In the genomic region with DNA sequence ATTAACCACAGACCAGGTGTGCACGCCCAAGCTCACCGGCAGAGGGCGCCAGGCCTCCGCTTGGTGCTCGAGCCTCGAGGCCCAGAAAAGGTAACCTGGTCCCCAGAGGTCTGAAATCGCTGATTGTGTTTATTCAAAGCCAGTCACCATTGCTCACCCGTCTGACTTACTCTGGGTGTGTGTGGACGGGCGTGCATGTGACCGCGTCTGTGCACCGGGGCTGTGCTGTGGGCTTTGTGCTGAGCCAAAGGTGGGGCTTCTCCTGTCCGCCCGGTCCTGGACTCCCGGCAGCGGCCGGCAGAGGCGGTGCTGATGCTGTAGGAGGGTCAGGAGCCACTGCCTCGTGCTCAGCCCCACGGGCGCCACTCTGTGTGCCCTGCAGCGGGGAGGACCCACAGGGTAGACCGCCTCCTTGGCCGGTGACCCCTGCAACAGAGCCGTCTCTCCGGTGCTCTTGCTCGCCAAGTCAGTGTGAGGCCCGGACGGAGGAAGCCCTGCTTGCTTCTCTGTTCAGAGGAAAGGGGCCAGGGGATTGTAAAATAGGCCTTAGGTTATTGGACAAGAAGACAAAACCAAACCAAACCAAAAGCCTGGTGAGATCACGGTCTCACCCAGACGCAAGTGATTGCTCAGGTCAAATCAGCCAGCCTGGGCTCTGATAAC, we compare ENCODE assay signal across 8 cellular contexts. TPM values are rescaled to one million over a fixed set of nuclear protein-coding genes. Genes with fewer than 3 reads are reported as not detected.
A peak's percentile ranks its signal among the peaks of the same experiment; 100 is the strongest.
DNase-seq lines count a peak whose midpoint lies in the region; ATAC-seq and TF ChIP-seq lines count a peak whose summit lies in the region.

No MANE protein-coding gene starts in this region.

- 12 to 19% methylated on average over 19 to 32 of the region's 32 CpGs for WGBS in body of pancreas, 2 donors

- ATAC-seq in GM18505 (IDR thresholded peaks at IDR 0.05; ENCODE audit: unreplicated experiment), result peak; percentile 51
- ATAC-seq in HG02981 (IDR thresholded peaks at IDR 0.05; ENCODE audit: unreplicated experiment), result peak; percentile 55
- peak; percentile 83 for ATAC-seq in body of pancreas

- no peaks in the 10 kb centered on the region for H3K27me3 ChIP-seq in body of pancreas
- peaks cover 44% of the 10 kb centered on the region for H3K27me3 ChIP-seq in iPS-18a (ENCODE audit: control insufficient read depth, insufficient read depth, low read length)
- no peaks in the 10 kb centered on the region for H3K27me3 ChIP-seq in skeletal muscle tissue (ENCODE audit: control insufficient read depth in 3 of 3, insufficient read depth in 3 of 3, low read length in 3 of 3)

- H3K27ac ChIP-seq in body of pancreas (peak overlapping the region; percentile 45 to 78 (median 67)), iPS-18a (ENCODE audit: low read length) (no peak overlapping the region), skeletal muscle tissue (ENCODE audit: low read depth, low read length) (peak overlapping the region; percentile 98)

- peak; percentile 94 to 99 (median 99) for TF ChIP-seq CTCF in body of pancreas (IDR thresholded peaks at IDR 0.05)

- H3K4me1 ChIP-seq in body of pancreas (peaks cover 36% of the 10 kb centered on the region), iPS-18a (ENCODE audit: control insufficient read depth, low read depth, low read length) (peaks cover 10% of the 10 kb centered on the region), skeletal muscle tissue (ENCODE audit: control insufficient read depth in 3 of 3, insufficient read depth in 3 of 3, low read length in 3 of 3) (peaks cover 78 to 90% (median 89%) of the 10 kb centered on the region in 3 donors)

- TF ChIP-seq POLR2A in GM18505 (IDR thresholded peaks at IDR 0.05; ENCODE audit: borderline replicate concordance, extremely low read depth, insufficient read depth, insufficient read length) (peak; percentile 53), body of pancreas (IDR thresholded peaks at IDR 0.05) (peak; percentile 11 to 40 (median 30))

- H3K9ac ChIP-seq in iPS-18a (ENCODE audit: low read length), result no peak overlapping the region
- peak overlapping the region; percentile 48 to 83 (median 64) for H3K9ac ChIP-seq in skeletal muscle tissue (ENCODE audit: low read depth in 1 of 3, low read length in 3 of 3)

- no peak overlapping the region for H3K4me3 ChIP-seq in body of pancreas
- H3K4me3 ChIP-seq in iPS-18a (ENCODE audit: low read length), result peak overlapping the region; percentile 57
- peak overlapping the region; percentile 45 to 71 (median 62) for H3K4me3 ChIP-seq in skeletal muscle tissue (ENCODE audit: low read length in 3 of 3)

- intact Hi-C loops in body of pancreas (cut with DNase I), result no loop called here

- DNase-seq in NCI-H2029 treated with DMSO at 0.1 percent for 48 hours (lab: John Stamatoyannopoulos, UW), result peak; percentile 50
- DNase-seq in UCSD-AML1 (lab: John Stamatoyannopoulos, UW; ENCODE audit: unreplicated experiment), result peak; percentile 81
- DNase-seq in body of pancreas, result peak; percentile 91 to 93 (median 92)
- no peak for DNase-seq in GM19238 (ENCODE audit: insufficient read length, low spot score)

- H3K36me3 ChIP-seq in body of pancreas (replicated peaks in 1 of 2; ENCODE audit: insufficient read depth in 1 of 2, low read depth in 2 of 2) (no peaks in the 10 kb centered on the region), iPS-18a (ENCODE audit: control insufficient read depth, low read depth, low read length) (no peaks in the 10 kb centered on the region), skeletal muscle tissue (ENCODE audit: control insufficient read depth in 3 of 3, insufficient read depth in 3 of 3, low read length in 3 of 3) (no peaks in the 10 kb centered on the region)

- H3K9me3 ChIP-seq in body of pancreas (no peaks in the 10 kb centered on the region), iPS-18a (ENCODE audit: control insufficient read depth, low read depth, low read length) (no peaks in the 10 kb centered on the region), skeletal muscle tissue (ENCODE audit: control insufficient read depth in 3 of 3, low read length in 3 of 3) (no peaks in the 10 kb centered on the region)

RNA-seq across cellular contexts. Expression of gene BTG2, which starts 32.0 kb away (rescaled TPM):
- total RNA-seq in body of pancreas (100 to 1,000 TPM; 122 to 160 TPM), skeletal muscle tissue (32.4 TPM)

RNA-seq across cellular contexts. Expression of gene CHIT1, which starts 43.9 kb away (rescaled TPM):
- total RNA-seq in body of pancreas (under 1 TPM in 1 of 2 donors, not detected in 1; 0.26 TPM), skeletal muscle tissue (under 0.01 TPM)

Comparison
In these comparisons a context has a peak if more than half of its experiments do, and no peak if none do; other contexts are left out.
1. H3K4me3 ChIP-seq: peak in iPS-18a (single experiment) and skeletal muscle tissue (3 of 3); none in body of pancreas (0 of 2).
2. Peak in every context shown above with its lines, with median percentiles within 50 percentile points of each other: ATAC-seq.